In the genomic region with DNA sequence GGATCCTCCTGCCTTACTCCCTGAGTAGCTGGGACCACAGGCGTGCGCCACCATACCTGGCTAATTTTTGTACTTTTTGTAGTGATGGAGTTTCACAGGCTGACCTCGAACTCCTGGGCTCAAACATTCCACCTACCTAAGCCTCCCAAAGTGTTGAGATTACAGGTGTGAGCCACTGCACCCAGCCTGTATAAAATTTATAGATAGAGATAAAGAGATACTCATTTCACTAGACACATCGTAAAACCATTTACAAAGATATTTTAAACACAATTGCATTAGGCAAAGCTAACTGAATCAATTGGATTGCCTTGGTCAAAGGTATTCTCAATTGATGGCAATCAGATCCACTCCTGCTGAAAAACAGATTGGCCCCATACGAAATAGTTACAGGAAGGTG, we compare ENCODE assay signal across 7 cellular contexts. TPM values are rescaled to one million over a fixed set of nuclear protein-coding genes. Genes with fewer than 3 reads are reported as not detected.
"Had no signal": no experiment of that assay in that cellular context is flagged by ENCODE, and none has a peak within 500 bp of the region (broad histone marks: within the 10 kb centered on the region; RNA-seq: fewer than 3 reads in every experiment).

No MANE protein-coding gene starts in this region.

- H3K4me3 ChIP-seq: K562 had no signal

- H3K27ac ChIP-seq: HL-60 had no signal

- ATAC-seq: HepG2, K562 had no signal

- DNase-seq: IMR-90, KBM-7 had no signal

RNA-seq across cellular contexts. Expression of a gene that starts 52.0 kb away (rescaled TPM):
- total RNA-seq: HepG2, HT-29, HT1080, IMR-90 had no signal
